ENCODE assay signal across 3 cellular contexts in genomic region chr1:7292714-7293419, GRCh38.
TF ChIP-seq lines count a peak whose summit lies in the region.

No MANE protein-coding gene starts in this region.

TF ChIP-seq in SK-N-SH, 30 proteins besides CTCF, POLR2A, EP300 and RAD21:
- TF ChIP-seq REST (IDR thresholded peaks at IDR 0.05; ENCODE audit: low read depth, low read length) (peak; percentile 73), JUND (IDR thresholded peaks at IDR 0.05) (no peak)

TF ChIP-seq in SK-N-SH treated with all-trans-retinoic acid at 6 μM for 48 hours, 23 proteins besides CTCF, POLR2A, EP300 and RAD21 (continued from another document):
- TF ChIP-seq PATZ1 (CRISPR knock-in tag; IDR thresholded peaks at IDR 0.05; ENCODE audit: borderline replicate concordance) (no peak), RARB (CRISPR knock-in tag; IDR thresholded peaks at IDR 0.05) (no peak)

TF ChIP-seq in IMR-90, 13 proteins besides CTCF, POLR2A, EP300 and RAD21 (continued from another document):
- TF ChIP-seq USF2 (IDR thresholded peaks at IDR 0.05; ENCODE audit: low read depth, low read length), result no peak
- no peak for TF ChIP-seq CEBPB (IDR thresholded peaks at IDR 0.05; ENCODE audit: low read depth, low read length)
- no peak for TF ChIP-seq MXI1 (IDR thresholded peaks at IDR 0.05; ENCODE audit: borderline replicate concordance, low read depth, low read length)
- TF ChIP-seq MAZ (IDR thresholded peaks at IDR 0.05; ENCODE audit: borderline replicate concordance, low read depth, low read length), result no peak
- TF ChIP-seq NFE2L2 (IDR thresholded peaks at IDR 0.05; ENCODE audit: low read depth, low read length), result no peak
- TF ChIP-seq RCOR1 (IDR thresholded peaks at IDR 0.05; ENCODE audit: insufficient replicate concordance, low read length), result no peak
TF ChIP-seq in IMR-90: peak in this region for 0.
